Comparison of ENCODE assay signal across 8 cellular contexts in the genomic region with DNA sequence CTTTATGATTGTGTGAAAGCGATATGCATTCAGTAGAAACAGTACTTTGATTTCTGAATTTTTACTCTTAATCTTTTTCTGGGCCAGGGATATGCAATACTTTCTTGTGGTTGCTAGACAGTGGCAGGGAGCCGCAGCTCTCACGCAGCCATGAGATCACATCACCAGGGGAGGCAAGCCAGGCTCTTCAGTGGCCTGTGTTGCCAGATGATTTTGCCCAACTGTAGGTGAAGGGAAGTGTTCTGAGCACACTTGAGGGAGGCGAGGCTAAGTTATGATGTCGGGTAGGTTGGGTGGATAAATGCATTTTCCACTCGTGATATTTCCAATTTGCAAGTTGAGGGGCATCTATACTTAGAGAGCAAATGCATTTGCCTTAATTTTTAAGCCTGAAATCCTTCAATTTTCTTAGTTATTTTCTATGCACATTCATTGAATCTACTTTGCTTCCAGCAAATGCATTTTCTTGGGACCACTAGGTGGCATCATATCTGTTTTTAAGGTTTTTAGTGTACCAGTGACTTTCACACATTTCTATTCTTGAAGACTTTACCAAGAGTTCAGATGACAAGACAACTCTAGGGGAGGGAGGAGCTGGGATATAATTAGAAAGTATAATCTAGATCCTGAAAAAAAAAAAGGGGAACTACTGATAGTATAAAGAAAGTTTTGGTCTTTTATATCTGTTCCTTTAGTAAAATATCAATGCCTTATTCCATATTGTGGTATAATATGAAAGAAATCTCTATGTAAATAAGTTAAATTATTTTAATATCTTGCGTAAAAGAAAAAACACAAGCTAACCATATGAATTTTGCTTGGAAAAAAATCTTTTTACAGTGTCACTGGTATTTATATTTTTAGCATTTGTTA.
DNase-seq lines count a peak whose midpoint lies in the region; ATAC-seq and TF ChIP-seq lines count a peak whose summit lies in the region.

No MANE protein-coding gene starts in this region.

- no peak overlapping the region for H3K27ac Mint-ChIP-seq in activated T-helper 17 cell treated with anti-CD3 and anti-CD28 coated beads, Interleukin-2, amount 50 U/mL, for 72 hours

- no peak overlapping the region for H3K4me3 Mint-ChIP-seq in activated T-helper 17 cell treated with anti-CD3 and anti-CD28 coated beads, Interleukin-2, amount 50 U/mL, for 72 hours

- no peaks in the 10 kb centered on the region for H3K9me3 Mint-ChIP-seq in activated T-helper 17 cell treated with anti-CD3 and anti-CD28 coated beads, Interleukin-2, amount 50 U/mL, for 72 hours

- ATAC-seq in foreskin keratinocyte, result no peak
- ATAC-seq in thoracic aorta (ENCODE audit: insufficient number of reproducible peaks, low FRiP score, low read depth), result no peak
- no peak for ATAC-seq in activated T-helper 17 cell treated with anti-CD3 and anti-CD28 coated beads, Interleukin-2, amount 50 U/mL, for 72 hours (replicated peaks)
- ATAC-seq in GM21576 (IDR thresholded peaks at IDR 0.05; ENCODE audit: unreplicated experiment), result no peak

- no peak overlapping the region for H3K27ac ChIP-seq in foreskin keratinocyte
- H3K27ac ChIP-seq in thoracic aorta, result no peak overlapping the region

- H3K4me1 ChIP-seq in foreskin keratinocyte (no peaks in the 10 kb centered on the region), thoracic aorta (ENCODE audit: control insufficient read depth in 1 of 2, low read depth in 2 of 2) (no peaks in the 10 kb centered on the region)

- H3K9me3 ChIP-seq in thoracic aorta, result no peaks in the 10 kb centered on the region

- in situ Hi-C loops in KBM-7 (cut with MboI; ENCODE audit: low pct_unique_long_range_greater_than_20kb, low sequenced_read_pairs), result no loop called here
- in situ Hi-C loops in SK-MEL-5 (cut with HindIII; ENCODE audit: low pct_unique_long_range_greater_than_20kb, low sequenced_read_pairs), result no loop called here

- no peaks in the 10 kb centered on the region for H3K27me3 Mint-ChIP-seq in activated T-helper 17 cell treated with anti-CD3 and anti-CD28 coated beads, Interleukin-2, amount 50 U/mL, for 72 hours

- H3K4me1 Mint-ChIP-seq in activated T-helper 17 cell treated with anti-CD3 and anti-CD28 coated beads, Interleukin-2, amount 50 U/mL, for 72 hours, result no peaks in the 10 kb centered on the region

- DNase-seq in GM03348 (ENCODE audit: low spot score) (peak; percentile 17), KBM-7 (peak; percentile 50), SK-MEL-5 (ENCODE audit: low read depth, low spot score) (peak; percentile 50), foreskin keratinocyte (peak; percentile 1 to 11), thoracic aorta (ENCODE audit: low spot score) (no peak)
- no peak for DNase-seq in activated T-cell treated with anti-CD3 and anti-CD28 coated beads, Interleukin-2, amount 50 U/mL, for 48 hours

- no peaks in the 10 kb centered on the region for H3K36me3 ChIP-seq in thoracic aorta

- H3K27me3 ChIP-seq in foreskin keratinocyte (no peaks in the 10 kb centered on the region), thoracic aorta (replicated peaks; ENCODE audit: insufficient read depth) (no peaks in the 10 kb centered on the region)

- no peak overlapping the region for H3K4me3 ChIP-seq in thoracic aorta

- TF ChIP-seq CTCF in foreskin keratinocyte (conservative IDR thresholded peaks at IDR 0.05) (peak; percentile 54), thoracic aorta (IDR thresholded peaks at IDR 0.05) (peak; percentile 52)

- no peaks in the 10 kb centered on the region for H3K36me3 Mint-ChIP-seq in activated T-helper 17 cell treated with anti-CD3 and anti-CD28 coated beads, Interleukin-2, amount 50 U/mL, for 72 hours (ENCODE audit: low read depth)

Comparison
In these comparisons a context has a peak if more than half of its experiments do, and no peak if none do; other contexts are left out.
1. DNase-seq: peak in GM03348 (single experiment), KBM-7 (single experiment), SK-MEL-5 (single experiment) and foreskin keratinocyte (2 of 2); none in thoracic aorta (single experiment) and activated T-cell treated with anti-CD3 and anti-CD28 coated beads, Interleukin-2, amount 50 U/mL, for 48 hours (0 of 2).